Comparison of ENCODE assay signal across 18 cellular contexts in genomic region chr16:12339686-12340085, GRCh38.
A peak's percentile ranks its signal among the peaks of the same experiment; 100 is the strongest.
DNase-seq lines count a peak whose midpoint lies in the region; ATAC-seq and TF ChIP-seq lines count a peak whose summit lies in the region.
"Had no signal": no experiment of that assay in that cellular context is flagged by ENCODE, and none has a peak within 500 bp of the region (broad histone marks: within the 10 kb centered on the region; RNA-seq: fewer than 3 reads in every experiment).

No MANE protein-coding gene starts in this region.

- H3K4me3 ChIP-seq in foreskin fibroblast (ENCODE audit: low read depth in 1 of 2, low read length in 2 of 2) (no peak overlapping the region), hepatocyte (no peak overlapping the region)
- H3K4me3 ChIP-seq: gastroesophageal sphincter, lung, spleen had no signal

- H4K20me1 ChIP-seq in hepatocyte (ENCODE audit: insufficient read depth, poor library complexity, severe bottlenecking) = no peaks in the 10 kb centered on the region

- H3K27ac ChIP-seq in hepatocyte = no peak overlapping the region
- H3K27ac ChIP-seq: gastroesophageal sphincter, spleen had no signal

- H3K27me3 ChIP-seq in hepatocyte = no peaks in the 10 kb centered on the region
- H3K27me3 ChIP-seq: BE2C, gastroesophageal sphincter, spleen had no signal

- H3K4me1 ChIP-seq in hepatocyte (ENCODE audit: insufficient read depth) = no peaks in the 10 kb centered on the region
- H3K4me1 ChIP-seq: BE2C had no signal

- no peaks in the 10 kb centered on the region for H3K9me3 ChIP-seq in hepatocyte (ENCODE audit: low read depth)
- H3K9me3 ChIP-seq: BE2C, gastroesophageal sphincter, spleen had no signal

- DNase-seq in GOT3 (lab: John Stamatoyannopoulos, UW) (peak; percentile 16), foreskin fibroblast (peak; percentile 64 to 77), stromal cell of bone marrow (ENCODE audit: low read depth) (peak; percentile 35), NCI-H446 treated with DMSO at 0.1 percent for 48 hours (lab: John Stamatoyannopoulos, UW) (no peak), hepatocyte (ENCODE audit: low spot score) (no peak), NCI-H2107 (lab: John Stamatoyannopoulos, UW) (no peak)
- DNase-seq: activated CD8-positive, alpha-beta memory T cell treated with anti-CD3 and anti-CD28 coated beads, Interleukin-2, amount 10 ng/mL, durations not matched to agents 7 days and 5 days; activated naive CD4-positive, alpha-beta T cell treated with anti-CD3 and anti-CD28 coated beads, Interleukin-2, amount 50 U/mL, for 16 hours; BE2C; central memory CD4-positive, alpha-beta T cell; NCI-H1436 treated with DMSO at 0.1 percent for 48 hours; spleen; stimulated activated naive CD4-positive, alpha-beta T cell had no signal

- 69% methylated on average over 3 of the region's 3 CpGs for WGBS in hepatocyte (ENCODE audit: low lambda C conversion rate, missing lambda C conversion rate)

- no peaks in the 10 kb centered on the region for H3K79me2 ChIP-seq in hepatocyte

- no peaks in the 10 kb centered on the region for H3K36me3 ChIP-seq in hepatocyte (replicated peaks; ENCODE audit: insufficient read depth, low read depth)
- H3K36me3 ChIP-seq: BE2C, gastroesophageal sphincter had no signal

- peak; percentile 50 for ATAC-seq in SK-N-SH treated with all-trans-retinoic acid at 6 μM for 48 hours
- no peak for ATAC-seq in esophagus mucosa
- ATAC-seq: activated CD8-positive, alpha-beta memory T cell treated with anti-CD3 and anti-CD28 coated beads, Interleukin-2, amount 10 ng/mL, durations not matched to agents 7 days and 5 days; gastroesophageal sphincter; T-cell had no signal

- TF ChIP-seq CTCF in foreskin fibroblast (IDR thresholded peaks at IDR 0.05; ENCODE audit: low read depth, low read length) (no peak), hepatocyte (IDR thresholded peaks at IDR 0.05; ENCODE audit: poor library complexity) (no peak)

- no peak overlapping the region for H2AFZ ChIP-seq in hepatocyte

- no peak overlapping the region for H3K4me2 ChIP-seq in hepatocyte

- no peaks in the 10 kb centered on the region for H3K9me2 ChIP-seq in hepatocyte (replicated peaks; ENCODE audit: insufficient read depth)

TF ChIP-seq in SK-N-SH treated with all-trans-retinoic acid at 6 μM for 48 hours, 23 proteins besides CTCF, POLR2A, EP300 and RAD21:
- TF ChIP-seq ESRRG (CRISPR knock-in tag; IDR thresholded peaks at IDR 0.05) (no peak), CSDC2 (CRISPR knock-in tag; IDR thresholded peaks at IDR 0.05) (no peak), ZNF565 (CRISPR knock-in tag; conservative IDR thresholded peaks at IDR 0.05; ENCODE audit: low read depth) (no peak), PATZ1 (CRISPR knock-in tag; IDR thresholded peaks at IDR 0.05; ENCODE audit: borderline replicate concordance) (no peak), TOX (CRISPR knock-in tag; IDR thresholded peaks at IDR 0.05; ENCODE audit: borderline replicate concordance) (no peak), ZNF70 (CRISPR knock-in tag; IDR thresholded peaks at IDR 0.05) (no peak), ZNF8 (CRISPR knock-in tag; IDR thresholded peaks at IDR 0.05) (no peak), ZFP3 (CRISPR knock-in tag; IDR thresholded peaks at IDR 0.05) (no peak), RARB (CRISPR knock-in tag; IDR thresholded peaks at IDR 0.05) (no peak)

Comparison
In these comparisons a context has a peak if more than half of its experiments do, and no peak if none do; other contexts are left out.
1. DNase-seq: peak in GOT3 (single experiment), foreskin fibroblast (2 of 2) and stromal cell of bone marrow (single experiment); none in NCI-H446 treated with DMSO at 0.1 percent for 48 hours (single experiment), hepatocyte (single experiment) and NCI-H2107 (single experiment).